In the genomic region with DNA sequence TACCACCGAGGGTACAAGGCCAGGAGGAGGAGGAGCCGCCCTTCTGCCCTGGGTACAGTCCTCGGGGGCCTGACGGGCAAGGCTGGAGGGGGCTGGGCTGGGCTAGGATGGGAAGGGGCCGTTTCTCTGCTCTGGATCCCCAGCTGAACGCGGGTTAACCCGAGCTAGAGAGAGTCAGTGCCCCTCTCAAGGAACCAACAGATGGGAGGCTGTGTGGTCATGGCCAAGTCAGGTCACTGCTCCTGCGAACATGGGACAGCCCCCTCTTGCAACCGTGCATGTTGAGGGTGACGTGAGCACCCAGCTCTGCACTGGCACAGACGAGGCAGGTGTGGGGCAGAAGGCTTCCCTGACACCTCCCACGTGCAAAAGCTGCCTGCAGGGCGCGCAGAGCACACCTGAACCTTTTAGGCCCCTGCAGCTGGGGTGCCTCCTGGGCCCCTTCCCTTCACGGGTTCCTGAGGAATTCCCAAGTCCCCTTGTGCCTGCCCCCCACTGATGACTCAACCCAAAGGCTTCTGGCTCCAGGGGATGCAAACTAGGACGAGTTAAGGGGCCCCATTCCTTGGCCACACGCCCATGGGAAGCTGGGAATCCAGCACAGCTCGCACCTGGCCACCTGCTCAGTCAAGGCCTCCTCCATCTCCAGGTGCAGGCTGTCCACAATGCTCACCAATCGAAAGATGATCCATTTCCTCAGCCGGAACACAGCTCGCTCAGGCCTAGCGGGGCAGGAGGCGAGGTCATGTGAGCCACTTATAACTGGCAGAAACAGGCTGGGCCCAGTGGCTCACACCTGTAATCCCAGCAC, we compare ENCODE assay signal across 23 cellular contexts. TPM values are rescaled to one million over a fixed set of nuclear protein-coding genes. Genes with fewer than 3 reads are reported as not detected.
DNase-seq lines count a peak whose midpoint lies in the region; ATAC-seq and TF ChIP-seq lines count a peak whose summit lies in the region.
"Had no signal": no experiment of that assay in that cellular context is flagged by ENCODE, and none has a peak within 500 bp of the region (broad histone marks: within the 10 kb centered on the region; RNA-seq: fewer than 3 reads in every experiment).

No MANE protein-coding gene starts in this region.

- no peaks in the 10 kb centered on the region for H3K9me2 ChIP-seq in HCT116 (ENCODE audit: insufficient read depth)

- H2BK15ac ChIP-seq in neuronal stem cell (ENCODE audit: low read length), result no peak overlapping the region

- POLR2A ChIA-PET in HCT116 (lab: Charles Lee) (no interaction called here), RWPE1 (lab: Yijun Ruan, JAX; ENCODE audit: low non-redundant PET) (no interaction called here)

- H4K8ac ChIP-seq in neuronal stem cell (ENCODE audit: low read depth, low read length), result no peak overlapping the region

- H3K4me1 Mint-ChIP-seq in activated naive CD4-positive, alpha-beta T cell treated with anti-CD3 and anti-CD28 coated beads, Interleukin-2, amount 10 ng/mL, durations not matched to agents 7 days and 5 days, result peaks cover 5% of the 10 kb centered on the region

- H3K27ac ChIP-seq in HCT116 (ENCODE audit: low read depth, low read length) (peak overlapping the region; percentile 5; the same call in 1 of the 2 replicates), RWPE1 (peak overlapping the region; percentile 23; the same call in 1 of the 2 replicates), neuronal stem cell (replicated peaks; ENCODE audit: low read length) (no peak overlapping the region)
- H3K27ac ChIP-seq: left ventricle myocardium inferior, prostate gland, stomach had no signal

- H4K91ac ChIP-seq in neuronal stem cell (ENCODE audit: low read depth, low read length, poor library complexity), result no peak overlapping the region

- WGBS in neuronal stem cell (ENCODE audit: extremely low coverage in 2 of 2, insufficient read length in 2 of 2, insufficient replicate concordance in 1 of 2), 2 donors, result no CpG with 5 or more reads among the region's 24 CpGs

- no peak for TF ChIP-seq POLR2A in HCT116 (IDR thresholded peaks at IDR 0.05; ENCODE audit: borderline replicate concordance, extremely low read depth, insufficient read depth, insufficient read length)

- H3K14ac ChIP-seq in neuronal stem cell (ENCODE audit: low read length), result peak overlapping the region; percentile 56

- H2BK5ac ChIP-seq in neuronal stem cell (ENCODE audit: low read length), result peak overlapping the region; percentile 53

- intact Hi-C loops in HCT116 (cut with micrococcal nuclease), result no loop called here

- H3K27me3 ChIP-seq in HCT116 (ENCODE audit: insufficient read depth, low read length) (no peaks in the 10 kb centered on the region), neuronal stem cell (ENCODE audit: control insufficient read depth in 3 of 3, insufficient read depth in 3 of 3, low read depth in 1 of 3, low read length in 3 of 3) (no peaks in the 10 kb centered on the region)
- H3K27me3 ChIP-seq: stomach had no signal

- no peaks in the 10 kb centered on the region for H3K27me3 Mint-ChIP-seq in activated naive CD4-positive, alpha-beta T cell treated with anti-CD3 and anti-CD28 coated beads, Interleukin-2, amount 10 ng/mL, durations not matched to agents 7 days and 5 days
- H3K27me3 Mint-ChIP-seq: brain; CD8-positive, alpha-beta memory T cell had no signal

- H2AFZ ChIP-seq in HCT116 (ENCODE audit: low read depth, low read length, poor library complexity, severe bottlenecking), result no peak overlapping the region
- H2AFZ ChIP-seq in neuronal stem cell (ENCODE audit: low read length), result no peak overlapping the region

- no peak for ATAC-seq in HCT116
- ATAC-seq in HG02938 (IDR thresholded peaks at IDR 0.05; ENCODE audit: unreplicated experiment), result no peak

- H3K4me2 ChIP-seq in HCT116 (ENCODE audit: low read length) (no peak overlapping the region), neuronal stem cell (ENCODE audit: insufficient read depth, low read length, poor library complexity, severe bottlenecking) (no peak overlapping the region)

- H3K9ac ChIP-seq in HCT116 (ENCODE audit: low read length), result no peak overlapping the region
- no peak overlapping the region for H3K9ac ChIP-seq in neuronal stem cell (ENCODE audit: low read depth, low read length, poor library complexity)

- H3K36me3 ChIP-seq in HCT116 (ENCODE audit: control insufficient read depth in 1 of 2, insufficient read depth in 2 of 2, low read length in 2 of 2) (peaks cover 46 to 87% of the 10 kb centered on the region in 2 experiments), neuronal stem cell (replicated peaks in 1 of 2; ENCODE audit: control insufficient read depth in 2 of 2, insufficient read depth in 2 of 2, low read length in 2 of 2) (peaks cover 53 to 81% of the 10 kb centered on the region in 2 donors)

- peak; percentile 44 for DNase-seq in DMS79 (lab: John Stamatoyannopoulos, UW)
- DNase-seq in HCT116 (ENCODE audit: low read depth, low spot score), result no peak
- DNase-seq in RWPE1 (ENCODE audit: low spot score), result peak; percentile 44
- DNase-seq in neuronal stem cell (ENCODE audit: low spot score), result no peak
- no peak for DNase-seq in T-helper 9 cell
- DNase-seq in activated naive CD4-positive, alpha-beta T cell treated with anti-CD3 and anti-CD28 coated beads, Interleukin-2, amount 10 ng/mL, durations not matched to agents 7 days and 5 days, result no peak
- DNase-seq: activated CD4-positive, alpha-beta T cell treated with anti-CD3 and anti-CD28 coated beads, Interleukin-2, amount 50 U/mL, for 1 hour; CD8-positive, alpha-beta memory T cell; KBM-7; left ventricle myocardium inferior; MV-4-11; NCI-H187; NCI-H69; SHP77; small intestine; stimulated activated CD4-positive, alpha-beta T cell treated with anti-CD3 and anti-CD28 coated beads, Interleukin-4, amount 100 ng/mL, for 1 hour; stomach; trophoblast cell had no signal

- H3K4me3 ChIP-seq in HCT116 (replicated peaks in 1 of 2; ENCODE audit: low read depth in 1 of 2, low read length in 2 of 2), result no peak overlapping the region
- no peak overlapping the region for H3K4me3 ChIP-seq in neuronal stem cell (ENCODE audit: low read length in 2 of 2)
- H3K4me3 ChIP-seq: left ventricle myocardium inferior, prostate gland, stomach had no signal

- no peak overlapping the region for H3K27ac Mint-ChIP-seq in activated naive CD4-positive, alpha-beta T cell treated with anti-CD3 and anti-CD28 coated beads, Interleukin-2, amount 10 ng/mL, durations not matched to agents 7 days and 5 days
- H3K27ac Mint-ChIP-seq: brain; CD8-positive, alpha-beta memory T cell had no signal

- H2AK5ac ChIP-seq in neuronal stem cell (ENCODE audit: low read depth, low read length), result no peak overlapping the region

- H3K36me3 Mint-ChIP-seq in activated naive CD4-positive, alpha-beta T cell treated with anti-CD3 and anti-CD28 coated beads, Interleukin-2, amount 10 ng/mL, durations not matched to agents 7 days and 5 days, result peaks cover 20% of the 10 kb centered on the region

- no peak overlapping the region for H3K18ac ChIP-seq in neuronal stem cell (ENCODE audit: low read length)

- no peak for TF ChIP-seq RAD21 in HCT116 (IDR thresholded peaks at IDR 0.05; ENCODE audit: low read depth)

- H2BK12ac ChIP-seq in neuronal stem cell (ENCODE audit: low read length), result no peak overlapping the region

- peaks cover 3% of the 10 kb centered on the region; the same call in 1 of the 2 replicates for H4K20me1 ChIP-seq in HCT116 (ENCODE audit: insufficient read depth)

- no peak for TF ChIP-seq CTCF in HCT116 (IDR thresholded peaks at IDR 0.05 in 2 of 3, conservative IDR thresholded peaks at IDR 0.05 in 1 of 3; ENCODE audit: borderline replicate concordance in 1 of 3, insufficient read depth in 1 of 3, low read depth in 2 of 3, low read length in 2 of 3)
- no peak for TF ChIP-seq CTCF in RWPE1 (conservative IDR thresholded peaks at IDR 0.05; ENCODE audit: low read depth)

- H3K23ac ChIP-seq in neuronal stem cell (ENCODE audit: low read depth, low read length, poor library complexity), result peak overlapping the region; percentile 43

- H3K79me2 ChIP-seq in HCT116 (ENCODE audit: insufficient read depth, low read length), result peaks cover 81% of the 10 kb centered on the region

- RAD21 ChIA-PET in HCT116 (lab: Charles Lee; ENCODE audit: low non-redundant PET in 1 of 2, low total read pairs in 2 of 2, uncharacterized antibody in 2 of 2, unreplicated experiment in 2 of 2), result no interaction called here

- BruUV-seq in HCT116 (replicated peaks; lab: Mats Ljungman, UMichigan), result no TSS peak

- H3K4me1 ChIP-seq in HCT116 (ENCODE audit: control insufficient read depth in 1 of 2, insufficient read depth in 2 of 2, low read length in 2 of 2) (peaks cover 2 to 10% of the 10 kb centered on the region in 2 experiments; a peak in 2 of 4 replicates), neuronal stem cell (ENCODE audit: control insufficient read depth in 2 of 2, insufficient read depth in 1 of 2, low read depth in 1 of 2, low read length in 2 of 2) (peaks cover 2 to 3% of the 10 kb centered on the region in 2 donors)
- H3K4me1 ChIP-seq: prostate gland had no signal

- CTCF ChIA-PET in HCT116 (lab: Charles Lee) (no interaction called here), RWPE1 (lab: Yijun Ruan, JAX) (interaction anchor here (0.8 kb wide), 1 partner anchor 16 kb away, joined by 3 read pairs; no protein-coding TSS in a partner anchor)
- CTCF ChIA-PET in activated naive CD4-positive, alpha-beta T cell treated with anti-CD3 and anti-CD28 coated beads, Interleukin-2, amount 10 ng/mL, durations not matched to agents 7 days and 5 days (lab: Charles Lee), result no interaction called here

- H3K4ac ChIP-seq in neuronal stem cell (ENCODE audit: low read length), result no peak overlapping the region

- no peaks in the 10 kb centered on the region for H3K9me3 Mint-ChIP-seq in activated naive CD4-positive, alpha-beta T cell treated with anti-CD3 and anti-CD28 coated beads, Interleukin-2, amount 10 ng/mL, durations not matched to agents 7 days and 5 days
- H3K9me3 Mint-ChIP-seq: brain; CD8-positive, alpha-beta memory T cell had no signal

- no peak overlapping the region for H2BK120ac ChIP-seq in neuronal stem cell (ENCODE audit: low read depth, low read length)

- H3K9me3 ChIP-seq in HCT116 (ENCODE audit: control insufficient read depth in 1 of 2, insufficient read depth in 1 of 2, low read depth in 1 of 2, low read length in 2 of 2) (no peaks in the 10 kb centered on the region), neuronal stem cell (replicated peaks in 1 of 2; ENCODE audit: control insufficient read depth in 2 of 2, insufficient read depth in 1 of 2, low read depth in 1 of 2, low read length in 2 of 2) (no peaks in the 10 kb centered on the region)
- H3K9me3 ChIP-seq: left ventricle myocardium inferior, prostate gland, stomach had no signal

- H3K79me1 ChIP-seq in neuronal stem cell (ENCODE audit: low read depth, low read length), result peaks cover 7% of the 10 kb centered on the region

- H3K4me3 Mint-ChIP-seq in activated naive CD4-positive, alpha-beta T cell treated with anti-CD3 and anti-CD28 coated beads, Interleukin-2, amount 10 ng/mL, durations not matched to agents 7 days and 5 days, result no peak overlapping the region
- H3K4me3 Mint-ChIP-seq: brain; CD8-positive, alpha-beta memory T cell had no signal

RNA-seq across cellular contexts. Expression of gene MYBBP1A, which starts 6.3 kb away (rescaled TPM):
- total RNA-seq in HCT116 (2021; ENCODE audit: unreplicated experiment), result 130 TPM
- 64.6 and 68.0 TPM in 2 replicates for polyA plus RNA-seq in HCT116 (2012)
- polyA plus RNA-seq in neuronal stem cell (2013, experiment 1 of 2), result 15.0 TPM
- 14.9 TPM for polyA plus RNA-seq in neuronal stem cell (2013, experiment 2 of 2)

RNA-seq across cellular contexts. Expression of gene GGT6, which starts 11.5 kb away (rescaled TPM):
- 0.10 TPM for total RNA-seq in HCT116 (2021; ENCODE audit: unreplicated experiment)
- 0.03 TPM in 1 of 2 replicates, not detected in the other for polyA plus RNA-seq in HCT116 (2012)
- not detected for polyA plus RNA-seq in neuronal stem cell (2013, experiment 1 of 2)
- not detected for polyA plus RNA-seq in neuronal stem cell (2013, experiment 2 of 2)
- total RNA-seq: CD8-positive, alpha-beta memory T cell; fibroblast of lung; left ventricle myocardium inferior had no signal
- polyA plus RNA-seq: CD8-positive, alpha-beta memory T cell; fibroblast of lung; neural cell had no signal

RNA-seq across cellular contexts. Expression of gene SMTNL2, which starts 35.4 kb away (rescaled TPM):
- 2.3 TPM for total RNA-seq in HCT116 (2021; ENCODE audit: unreplicated experiment)
- 1.2 and 1.7 TPM in 2 replicates for polyA plus RNA-seq in HCT116 (2012)
- 8.7 TPM for polyA plus RNA-seq in neuronal stem cell (2013, experiment 1 of 2)
- 9.0 TPM for polyA plus RNA-seq in neuronal stem cell (2013, experiment 2 of 2)
- total RNA-seq: CD8-positive, alpha-beta memory T cell had no signal
- polyA plus RNA-seq: CD8-positive, alpha-beta memory T cell had no signal

RNA-seq across cellular contexts. Expression of gene SPNS2, which starts 50.2 kb away (rescaled TPM):
- 1.6 TPM for total RNA-seq in HCT116 (2021; ENCODE audit: unreplicated experiment)
- 4.5 and 5.8 TPM in 2 replicates for polyA plus RNA-seq in HCT116 (2012)
- polyA plus RNA-seq in neuronal stem cell (2013, experiment 1 of 2), result 0.54 TPM
- 0.58 TPM for polyA plus RNA-seq in neuronal stem cell (2013, experiment 2 of 2)
- polyA plus RNA-seq: fibroblast of lung had no signal

Comparison
In these comparisons a context has a peak if more than half of its experiments do, and no peak if none do; other contexts are left out.
1. DNase-seq: peak in DMS79 (single experiment) and RWPE1 (single experiment); none in HCT116 (single experiment), neuronal stem cell (single experiment), T-helper 9 cell (single experiment) and activated naive CD4-positive, alpha-beta T cell treated with anti-CD3 and anti-CD28 coated beads, Interleukin-2, amount 10 ng/mL, durations not matched to agents 7 days and 5 days (single experiment).